In the genomic region with DNA sequence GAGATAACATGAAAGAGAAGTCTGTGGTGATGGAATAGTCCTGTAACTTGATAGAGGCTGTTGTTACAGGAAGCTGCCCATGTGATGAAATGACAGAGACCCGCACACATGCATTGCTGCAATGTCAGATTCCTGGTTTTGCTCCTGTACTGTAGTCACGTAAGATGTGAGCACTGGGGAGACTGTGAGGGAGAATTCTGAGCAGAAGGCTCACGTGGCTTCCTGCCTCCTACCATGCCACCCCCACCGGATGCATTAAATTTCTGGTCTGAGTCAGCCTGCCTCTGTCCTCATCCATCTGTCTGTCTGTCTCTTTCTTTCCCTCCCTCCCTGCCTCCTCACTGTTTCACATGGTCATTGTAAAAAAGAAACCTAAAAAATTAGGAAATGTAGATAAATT, we compare ENCODE assay signal across 8 cellular contexts. TPM values are rescaled to one million over a fixed set of nuclear protein-coding genes. Genes with fewer than 3 reads are reported as not detected.
DNase-seq lines count a peak whose midpoint lies in the region; ATAC-seq, FAIRE-seq and TF ChIP-seq lines count a peak whose summit lies in the region.
"Not testable (repeated sequence)": the region's sequence is repeated elsewhere in the genome, so short reads cannot be mapped to it uniquely, and the experiment has no call there.

No MANE protein-coding gene starts in this region.

- not testable (repeated sequence) for H3K27ac Mint-ChIP-seq in T-helper 17 cell

- not testable (repeated sequence) for H3K27ac ChIP-seq in left lung, upper lobe of left lung

- not testable (repeated sequence) for TF ChIP-seq CTCF in left lung (IDR thresholded peaks at IDR 0.05); upper lobe of left lung (IDR thresholded peaks at IDR 0.05)

- DNase-seq in H54 (ENCODE audit: insufficient read length, low spot score); T-helper 17 cell; left lung; upper lobe of left lung: not testable (repeated sequence)

- not testable (repeated sequence) for H3K4me3 ChIP-seq in left lung, upper lobe of left lung

- TF ChIP-seq POLR2A in H54 (IDR thresholded peaks at IDR 0.05; ENCODE audit: low read depth, low read length); upper lobe of left lung (IDR thresholded peaks at IDR 0.05): not testable (repeated sequence)

- not testable (repeated sequence) for H3K4me3 Mint-ChIP-seq in T-helper 17 cell

- H3K9me3 ChIP-seq in T-helper 17 cell (ENCODE audit: control insufficient read depth, low read length, poor library complexity, severe bottlenecking); left lung; upper lobe of left lung: not testable (repeated sequence)

- ATAC-seq in GM18861 (IDR thresholded peaks at IDR 0.05; ENCODE audit: unreplicated experiment) (peak; percentile 93), GM19463 (IDR thresholded peaks at IDR 0.05; ENCODE audit: unreplicated experiment) (peak; percentile 99), HG02981 (IDR thresholded peaks at IDR 0.05; ENCODE audit: unreplicated experiment) (peak; percentile 99), HG03432 (IDR thresholded peaks at IDR 0.05; ENCODE audit: unreplicated experiment) (peak; percentile 97), T-helper 17 cell (peak; percentile 80), left lung (peak; percentile 55), upper lobe of left lung (ENCODE audit: low FRiP score in 2 of 2) (peak; percentile 63 to 65)

- FAIRE-seq in H54 (lab: Jason Lieb, UNC) = peak; percentile 99

- H3K4me1 ChIP-seq in left lung, upper lobe of left lung: not testable (repeated sequence)

- not testable (repeated sequence) for H3K36me3 Mint-ChIP-seq in T-helper 17 cell (ENCODE audit: low read depth)

- not testable (repeated sequence) for H3K4me1 Mint-ChIP-seq in T-helper 17 cell

- H3K27me3 ChIP-seq in left lung, upper lobe of left lung: not testable (repeated sequence)

- TF ChIP-seq EP300 in upper lobe of left lung (IDR thresholded peaks at IDR 0.05) = not testable (repeated sequence)

- intact Hi-C loops in left lung (cut with DNase I) = not testable (repeated sequence)

- not testable (repeated sequence) for H3K36me3 ChIP-seq in left lung, upper lobe of left lung

- H3K27me3 Mint-ChIP-seq in T-helper 17 cell = not testable (repeated sequence)

- no CpG with 5 or more reads among the region's 4 CpGs for WGBS in upper lobe of left lung, 2 donors

RNA-seq across cellular contexts. Expression of a gene that starts 2.3 kb away (rescaled TPM):
- total RNA-seq in T-helper 17 cell (1 to 10 TPM in 1 of 2 donors, not detected in 1; 1.3 TPM), left lung (1 to 10 TPM; 1.5 to 1.7 TPM), upper lobe of left lung (1 to 10 TPM in 3 of 6 donors, under 1 TPM in 1, not detected in 2; 0.89 to 2.2 (median 1.6) TPM)
